In genomic region chr12:53950789-53951576, GRCh38 we compare ENCODE assay signal across 19 cellular contexts. TPM values are rescaled to one million over a fixed set of nuclear protein-coding genes. Genes with fewer than 3 reads are reported as not detected.
DNase-seq lines count a peak whose midpoint lies in the region; ATAC-seq and TF ChIP-seq lines count a peak whose summit lies in the region.
"Had no signal": no experiment of that assay in that cellular context is flagged by ENCODE, and none has a peak within 500 bp of the region (broad histone marks: within the 10 kb centered on the region; RNA-seq: fewer than 3 reads in every experiment).

No MANE protein-coding gene starts in this region.

- H3K27me3 Mint-ChIP-seq in activated naive CD4-positive, alpha-beta T cell treated with anti-CD3 and anti-CD28 coated beads for 36 hours (ENCODE audit: low read depth) = peaks cover 83% of the 10 kb centered on the region
- peaks cover 99% of the 10 kb centered on the region for H3K27me3 Mint-ChIP-seq in endodermal cell (ENCODE audit: insufficient read depth)

- POLR2A ChIA-PET in PC-3 (lab: Charles Lee; ENCODE audit: unreplicated experiment) = no interaction called here

- no peaks in the 10 kb centered on the region for H3K9me2 ChIP-seq in PC-3 (replicated peaks; ENCODE audit: low read length)

- no peak for DNase-seq in activated naive CD4-positive, alpha-beta T cell treated with anti-CD3 and anti-CD28 coated beads for 36 hours
- no peak for DNase-seq in activated naive CD4-positive, alpha-beta T cell treated with anti-CD3 and anti-CD28 coated beads, Interleukin-2, amount 50 U/mL, for 72 hours (ENCODE audit: low spot score in 2 of 2)
- DNase-seq in PC-3 (no peak), endodermal cell (peak; percentile 62), osteoblast (ENCODE audit: insufficient read length, low spot score, missing footprints) (peak; percentile 56), AG08396 (ENCODE audit: low spot score) (no peak), DMS114 treated with DMSO at 0.1 percent for 48 hours (lab: John Stamatoyannopoulos, UW; ENCODE audit: unreplicated experiment) (no peak)
- DNase-seq: activated T-cell treated with anti-CD3 and anti-CD28 coated beads, Interleukin-2, amount 50 U/mL, for 72 hours; amniotic stem cell; CD4-positive, alpha-beta T cell; left cardiac atrium; NCI-H1092 treated with DMSO at 0.1 percent for 48 hours; NCI-H510A had no signal

- H3K27ac ChIP-seq in PC-3 (ENCODE audit: low read length) (no peak overlapping the region), endodermal cell (ENCODE audit: low read depth, low read length) (no peak overlapping the region), osteoblast (ENCODE audit: low read depth, low read length) (no peak overlapping the region)
- H3K27ac ChIP-seq: suprapubic skin had no signal

- H3K36me3 Mint-ChIP-seq in activated naive CD4-positive, alpha-beta T cell treated with anti-CD3 and anti-CD28 coated beads for 36 hours (ENCODE audit: low read depth) = no peaks in the 10 kb centered on the region
- H3K36me3 Mint-ChIP-seq in activated naive CD4-positive, alpha-beta T cell treated with anti-CD3 and anti-CD28 coated beads, Interleukin-2, amount 50 U/mL, for 72 hours = peaks cover 5 to 28% of the 10 kb centered on the region in 2 donors
- H3K36me3 Mint-ChIP-seq in endodermal cell (ENCODE audit: low read depth) = no peaks in the 10 kb centered on the region

- no peaks in the 10 kb centered on the region for H3K9me3 ChIP-seq in PC-3 (ENCODE audit: low read length)
- peaks cover 23% of the 10 kb centered on the region for H3K9me3 ChIP-seq in endodermal cell (ENCODE audit: control insufficient read depth, low read length)
- no peaks in the 10 kb centered on the region for H3K9me3 ChIP-seq in osteoblast (ENCODE audit: low read depth, low read length)
- H3K9me3 ChIP-seq: suprapubic skin had no signal

- intact Hi-C loops in activated naive CD4-positive, alpha-beta T cell treated with anti-CD3 and anti-CD28 coated beads for 36 hours (cut with micrococcal nuclease) = loop anchor here (5.0 kb wide), 2 partner anchors 36 to 101 kb away; partner anchors contain the start of genes HOXC10 and HOXC4
- intact Hi-C loops in PC-3 (cut with micrococcal nuclease) = no loop called here

- peak overlapping the region; percentile 21 for H3K4me3 Mint-ChIP-seq in activated naive CD4-positive, alpha-beta T cell treated with anti-CD3 and anti-CD28 coated beads for 36 hours
- no peak overlapping the region for H3K4me3 Mint-ChIP-seq in endodermal cell

- H3K27ac Mint-ChIP-seq in activated naive CD4-positive, alpha-beta T cell treated with anti-CD3 and anti-CD28 coated beads for 36 hours = no peak overlapping the region
- peak overlapping the region in 1 of 2 donors; percentile 87 for H3K27ac Mint-ChIP-seq in activated naive CD4-positive, alpha-beta T cell treated with anti-CD3 and anti-CD28 coated beads, Interleukin-2, amount 50 U/mL, for 72 hours
- no peak overlapping the region for H3K27ac Mint-ChIP-seq in endodermal cell
- H3K27ac Mint-ChIP-seq: CD4-positive, alpha-beta T cell had no signal

- 11 to 13% methylated on average over 7 to 34 of the region's 34 CpGs for WGBS in endodermal cell (ENCODE audit: insufficient coverage in 1 of 2, insufficient read length in 1 of 2), 2 experiments

- H2AFZ ChIP-seq in PC-3 (ENCODE audit: low read length) (0 out of 2 replicates have a peak overlapping the region, but pooled peaks have one; percentile 38), osteoblast (ENCODE audit: low read length) (no peak overlapping the region)

- H3K79me2 ChIP-seq in PC-3 (ENCODE audit: low read length) (no peaks in the 10 kb centered on the region), osteoblast (ENCODE audit: insufficient read depth, low read length) (no peaks in the 10 kb centered on the region)

- H3K9me3 Mint-ChIP-seq in activated naive CD4-positive, alpha-beta T cell treated with anti-CD3 and anti-CD28 coated beads for 36 hours = no peaks in the 10 kb centered on the region
- no peaks in the 10 kb centered on the region for H3K9me3 Mint-ChIP-seq in activated naive CD4-positive, alpha-beta T cell treated with anti-CD3 and anti-CD28 coated beads, Interleukin-2, amount 50 U/mL, for 72 hours
- peaks cover 2% of the 10 kb centered on the region for H3K9me3 Mint-ChIP-seq in endodermal cell
- H3K9me3 Mint-ChIP-seq: activated T-cell treated with anti-CD3 and anti-CD28 coated beads, Interleukin-2, amount 50 U/mL, for 72 hours; CD4-positive, alpha-beta T cell had no signal

- BruUV-seq in PC-3 (replicated peaks; lab: Mats Ljungman, UMichigan) = no TSS peak

- H3K36me3 ChIP-seq in PC-3 (ENCODE audit: low read depth, low read length) (no peaks in the 10 kb centered on the region), endodermal cell (ENCODE audit: control insufficient read depth, insufficient read depth, low read length) (no peaks in the 10 kb centered on the region), osteoblast (ENCODE audit: insufficient read depth, low read length) (no peaks in the 10 kb centered on the region)
- H3K36me3 ChIP-seq: suprapubic skin had no signal

- H3K4me2 ChIP-seq in PC-3 (ENCODE audit: low read length) (0 out of 2 replicates have a peak overlapping the region, but pooled peaks have one; percentile 31), osteoblast (ENCODE audit: insufficient read depth, low read length) (no peak overlapping the region)

- H3K4me1 Mint-ChIP-seq in activated naive CD4-positive, alpha-beta T cell treated with anti-CD3 and anti-CD28 coated beads for 36 hours (ENCODE audit: low read depth) = peaks cover 28% of the 10 kb centered on the region
- H3K4me1 Mint-ChIP-seq in endodermal cell = no peaks in the 10 kb centered on the region

- CTCF ChIA-PET in activated naive CD4-positive, alpha-beta T cell treated with anti-CD3 and anti-CD28 coated beads for 36 hours (lab: Charles Lee) = interaction anchor here (0.7 kb wide), 1 partner anchor 58 kb away, joined by 3 read pairs; the partner anchor contains the start of gene HOXC8
- CTCF ChIA-PET in PC-3 (lab: Charles Lee) = interaction anchor here (0.6 kb wide), 1 partner anchor 257 kb away, joined by 5 read pairs; no protein-coding TSS in a partner anchor

- H4K20me1 ChIP-seq in PC-3 (ENCODE audit: low read length) (no peaks in the 10 kb centered on the region), osteoblast (ENCODE audit: insufficient read depth, low read length) (no peaks in the 10 kb centered on the region)

- ATAC-seq in activated naive CD4-positive, alpha-beta T cell treated with anti-CD3 and anti-CD28 coated beads, Interleukin-2, amount 50 U/mL, for 72 hours = no peak
- ATAC-seq in PC-3 (no peak), HG03135 (IDR thresholded peaks at IDR 0.05; ENCODE audit: unreplicated experiment) (no peak)
- ATAC-seq: left cardiac atrium had no signal

- H3K27me3 ChIP-seq in PC-3 (ENCODE audit: low read length) = no peaks in the 10 kb centered on the region
- peaks cover 100% of the 10 kb centered on the region for H3K27me3 ChIP-seq in endodermal cell (ENCODE audit: control insufficient read depth, insufficient read depth, low read length, poor library complexity, severe bottlenecking)
- H3K27me3 ChIP-seq in osteoblast (ENCODE audit: insufficient read depth, low read length) = peaks cover 96% of the 10 kb centered on the region

- H3K4me3 ChIP-seq in PC-3 (ENCODE audit: low read length) (no peak overlapping the region), endodermal cell (ENCODE audit: low read length) (no peak overlapping the region), osteoblast (ENCODE audit: insufficient read depth, low read length) (no peak overlapping the region)
- H3K4me3 ChIP-seq: suprapubic skin had no signal

- no peaks in the 10 kb centered on the region for H3F3A ChIP-seq in PC-3 (ENCODE audit: low read length, unreplicated experiment)

- H3K9ac ChIP-seq in PC-3 (ENCODE audit: low read length) = no peak overlapping the region
- no peak overlapping the region for H3K9ac ChIP-seq in endodermal cell (ENCODE audit: extremely low read depth, low read length, poor library complexity, severe bottlenecking)

- TF ChIP-seq CTCF in PC-3 (conservative IDR thresholded peaks at IDR 0.05; ENCODE audit: low read depth, low read length) (no peak), endodermal cell (conservative IDR thresholded peaks at IDR 0.05) (no peak), osteoblast (IDR thresholded peaks at IDR 0.05; ENCODE audit: extremely low read depth, low read depth, low read length) (no peak)

- H3K4me1 ChIP-seq in PC-3 (ENCODE audit: insufficient read depth, low read length) (peaks cover 13% of the 10 kb centered on the region), endodermal cell (ENCODE audit: control insufficient read depth, insufficient read depth, low read length) (no peaks in the 10 kb centered on the region), osteoblast (ENCODE audit: insufficient read depth, low read length) (no peaks in the 10 kb centered on the region)

RNA-seq across cellular contexts. Expression of gene HOXC12, which starts 3.7 kb away (rescaled TPM):
- total RNA-seq in activated naive CD4-positive, alpha-beta T cell treated with anti-CD3 and anti-CD28 coated beads for 36 hours = not detected
- not detected for total RNA-seq in activated naive CD4-positive, alpha-beta T cell treated with anti-CD3 and anti-CD28 coated beads, Interleukin-2, amount 50 U/mL, for 72 hours
- total RNA-seq in PC-3 (2014; rRNA removed) = 0.33 and 1.2 TPM in 2 replicates
- total RNA-seq in endodermal cell = not detected
- 0.82 TPM for polyA plus RNA-seq in endodermal cell (2013, experiment 1 of 2)
- 0.46 TPM for polyA plus RNA-seq in endodermal cell (2013, experiment 2 of 2)
- under 0.01 TPM in 1 of 2 replicates, not detected in the other for total RNA-seq in osteoblast
- total RNA-seq: activated T-cell treated with anti-CD3 and anti-CD28 coated beads, Interleukin-2, amount 50 U/mL, for 72 hours; CD4-positive, alpha-beta T cell; HT1080; left cardiac atrium; mononuclear cell had no signal
- polyA plus RNA-seq: AG04450, esophagus had no signal

RNA-seq across cellular contexts. Expression of gene HOXC13, which starts 12.4 kb away (rescaled TPM):
- not detected for total RNA-seq in activated naive CD4-positive, alpha-beta T cell treated with anti-CD3 and anti-CD28 coated beads for 36 hours
- not detected for total RNA-seq in activated naive CD4-positive, alpha-beta T cell treated with anti-CD3 and anti-CD28 coated beads, Interleukin-2, amount 50 U/mL, for 72 hours
- total RNA-seq in PC-3 (2014; rRNA removed) = 7.8 and 9.0 TPM in 2 replicates
- total RNA-seq in endodermal cell = not detected
- polyA plus RNA-seq in endodermal cell (2013, experiment 1 of 2) = 0.07 TPM
- polyA plus RNA-seq in endodermal cell (2013, experiment 2 of 2) = not detected
- total RNA-seq in osteoblast = under 0.01 TPM in 1 of 2 replicates, not detected in the other
- total RNA-seq: activated T-cell treated with anti-CD3 and anti-CD28 coated beads, Interleukin-2, amount 50 U/mL, for 72 hours; CD4-positive, alpha-beta T cell; left cardiac atrium; mononuclear cell had no signal
- polyA plus RNA-seq: AG04450 had no signal

RNA-seq across cellular contexts. Expression of gene HOXC11, which starts 21.9 kb away (rescaled TPM):
- not detected for total RNA-seq in activated naive CD4-positive, alpha-beta T cell treated with anti-CD3 and anti-CD28 coated beads for 36 hours
- total RNA-seq in activated naive CD4-positive, alpha-beta T cell treated with anti-CD3 and anti-CD28 coated beads, Interleukin-2, amount 50 U/mL, for 72 hours = not detected
- total RNA-seq in PC-3 (2014; rRNA removed) (0.84 and 1.2 TPM in 2 replicates), endodermal cell (not detected), osteoblast (1.1 and 1.5 TPM in 2 replicates)
- polyA plus RNA-seq in endodermal cell (2013, experiment 1 of 2) = 1.4 TPM
- polyA plus RNA-seq in endodermal cell (2013, experiment 2 of 2) = 1.0 TPM
- total RNA-seq: activated T-cell treated with anti-CD3 and anti-CD28 coated beads, Interleukin-2, amount 50 U/mL, for 72 hours; CD4-positive, alpha-beta T cell; HT1080; left cardiac atrium; mononuclear cell had no signal
- polyA plus RNA-seq: AG04450, esophagus had no signal

RNA-seq across cellular contexts. Expression of gene HOTAIR, which starts 23.8 kb away (rescaled TPM):
- total RNA-seq in activated naive CD4-positive, alpha-beta T cell treated with anti-CD3 and anti-CD28 coated beads for 36 hours = not detected
- not detected for total RNA-seq in activated naive CD4-positive, alpha-beta T cell treated with anti-CD3 and anti-CD28 coated beads, Interleukin-2, amount 50 U/mL, for 72 hours
- total RNA-seq in PC-3 (2014; rRNA removed) (3.5 and 4.3 TPM in 2 replicates), endodermal cell (not detected), osteoblast (0.72 and 1.2 TPM in 2 replicates)
- polyA plus RNA-seq in endodermal cell (2013, experiment 1 of 2) = 1.5 TPM
- 0.50 TPM for polyA plus RNA-seq in endodermal cell (2013, experiment 2 of 2)
- total RNA-seq: activated T-cell treated with anti-CD3 and anti-CD28 coated beads, Interleukin-2, amount 50 U/mL, for 72 hours; CD4-positive, alpha-beta T cell; left cardiac atrium; mononuclear cell had no signal
- polyA plus RNA-seq: AG04450, esophagus had no signal

RNA-seq across cellular contexts. Expression of gene HOXC10, which starts 34.0 kb away (rescaled TPM):
- total RNA-seq in activated naive CD4-positive, alpha-beta T cell treated with anti-CD3 and anti-CD28 coated beads for 36 hours = not detected
- not detected for total RNA-seq in activated naive CD4-positive, alpha-beta T cell treated with anti-CD3 and anti-CD28 coated beads, Interleukin-2, amount 50 U/mL, for 72 hours
- total RNA-seq in PC-3 (2014; rRNA removed) (0.69 and 2.9 TPM in 2 replicates), endodermal cell (not detected), osteoblast (9.7 and 11.2 TPM in 2 replicates)
- polyA plus RNA-seq in endodermal cell (2013, experiment 1 of 2) = 11.1 TPM
- polyA plus RNA-seq in endodermal cell (2013, experiment 2 of 2) = 7.2 TPM
- total RNA-seq: activated T-cell treated with anti-CD3 and anti-CD28 coated beads, Interleukin-2, amount 50 U/mL, for 72 hours; CD4-positive, alpha-beta T cell; left cardiac atrium; mononuclear cell had no signal
- polyA plus RNA-seq: AG04450 had no signal

Comparison
In these comparisons a context has a peak if more than half of its experiments do, and no peak if none do; other contexts are left out.
1. DNase-seq: peak in endodermal cell (single experiment) and osteoblast (single experiment); none in activated naive CD4-positive, alpha-beta T cell treated with anti-CD3 and anti-CD28 coated beads for 36 hours (single experiment), activated naive CD4-positive, alpha-beta T cell treated with anti-CD3 and anti-CD28 coated beads, Interleukin-2, amount 50 U/mL, for 72 hours (0 of 2), PC-3 (single experiment), AG08396 (single experiment) and DMS114 treated with DMSO at 0.1 percent for 48 hours (single experiment).